11 cellular contexts compared by ENCODE assay signal in genomic region chr15:77025471-77025901, GRCh38. TPM values are rescaled to one million over a fixed set of nuclear protein-coding genes. Genes with fewer than 3 reads are reported as not detected.
DNase-seq lines count a peak whose midpoint lies in the region; ATAC-seq, FAIRE-seq and TF ChIP-seq lines count a peak whose summit lies in the region.
"Had no signal": no experiment of that assay in that cellular context is flagged by ENCODE, and none has a peak within 500 bp of the region (broad histone marks: within the 10 kb centered on the region; RNA-seq: fewer than 3 reads in every experiment).

No MANE protein-coding gene starts in this region.

- H3K36me3 ChIP-seq in effector memory CD4-positive, alpha-beta T cell (ENCODE audit: control insufficient read depth, insufficient read depth, low read length): peaks cover 55% of the 10 kb centered on the region
- H3K36me3 ChIP-seq in sigmoid colon: no peaks in the 10 kb centered on the region
- H3K36me3 ChIP-seq in gastroesophageal sphincter: no peaks in the 10 kb centered on the region

- no peaks in the 10 kb centered on the region for H3K27me3 ChIP-seq in effector memory CD4-positive, alpha-beta T cell (replicated peaks; ENCODE audit: control insufficient read depth, insufficient read depth, low read length, poor library complexity, severe bottlenecking)
- peaks cover 0 to 6% (median 4%) of the 10 kb centered on the region in 3 donors for H3K27me3 ChIP-seq in sigmoid colon
- H3K27me3 ChIP-seq in gastroesophageal sphincter: peaks cover 14% of the 10 kb centered on the region
- H3K27me3 ChIP-seq: testis had no signal

- no peak for TF ChIP-seq CTCF in activated CD8-positive, alpha-beta T cell treated with anti-CD3 and anti-CD28 coated beads for 36 hours (IDR thresholded peaks at IDR 0.05)
- no peak for TF ChIP-seq CTCF in sigmoid colon (IDR thresholded peaks at IDR 0.05)
- no peak for TF ChIP-seq CTCF in gastroesophageal sphincter (IDR thresholded peaks at IDR 0.05)

- TF ChIP-seq POLR2A in sigmoid colon (IDR thresholded peaks at IDR 0.05): no peak
- TF ChIP-seq POLR2A in gastroesophageal sphincter (IDR thresholded peaks at IDR 0.05): no peak

- H3K36me3 Mint-ChIP-seq in activated CD4-positive, alpha-beta T cell treated with anti-CD3 and anti-CD28 coated beads, Interleukin-2, amount 10 ng/mL, durations not matched to agents 24 days and 14 days (ENCODE audit: low read depth): peaks cover 64% of the 10 kb centered on the region
- peaks cover 62% of the 10 kb centered on the region for H3K36me3 Mint-ChIP-seq in activated CD8-positive, alpha-beta T cell treated with anti-CD3 and anti-CD28 coated beads for 36 hours (ENCODE audit: low read depth)

- no peak for ATAC-seq in activated CD8-positive, alpha-beta T cell treated with anti-CD3 and anti-CD28 coated beads for 36 hours
- ATAC-seq in GM18873 (IDR thresholded peaks at IDR 0.05; ENCODE audit: low FRiP score, unreplicated experiment) (no peak), gastroesophageal sphincter (no peak)

- peak overlapping the region; percentile 38 for H3K27ac ChIP-seq in effector memory CD4-positive, alpha-beta T cell (ENCODE audit: insufficient read depth, low read length, poor library complexity, severe bottlenecking)
- H3K27ac ChIP-seq in sigmoid colon: no peak overlapping the region
- H3K27ac ChIP-seq in gastroesophageal sphincter: no peak overlapping the region
- H3K27ac ChIP-seq: testis had no signal

- TF ChIP-seq EP300 in sigmoid colon (IDR thresholded peaks at IDR 0.05): no peak
- TF ChIP-seq EP300 in gastroesophageal sphincter (IDR thresholded peaks at IDR 0.05): no peak

- no peak for DNase-seq in activated CD4-positive, alpha-beta T cell treated with anti-CD3 and anti-CD28 coated beads, Interleukin-2, amount 10 ng/mL, durations not matched to agents 24 days and 14 days
- no peak for DNase-seq in activated CD4-positive, alpha-beta T cell treated with anti-CD3 and anti-CD28 coated beads, Interleukin-2, amount 50 U/mL, for 4 hours
- peak; percentile 0 for DNase-seq in activated CD8-positive, alpha-beta T cell treated with anti-CD3 and anti-CD28 coated beads for 36 hours
- DNase-seq in effector memory CD4-positive, alpha-beta T cell: no peak
- DNase-seq in sigmoid colon: peak; percentile 50
- no peak for DNase-seq in GM19239 (ENCODE audit: insufficient read length, low spot score)
- DNase-seq: KG1, NCI-H1694, testis had no signal

- no peak overlapping the region for H3K4me3 Mint-ChIP-seq in activated CD4-positive, alpha-beta T cell treated with anti-CD3 and anti-CD28 coated beads, Interleukin-2, amount 10 ng/mL, durations not matched to agents 24 days and 14 days
- H3K4me3 Mint-ChIP-seq in activated CD8-positive, alpha-beta T cell treated with anti-CD3 and anti-CD28 coated beads for 36 hours: no peak overlapping the region

- POLR2A ChIA-PET in activated CD8-positive, alpha-beta T cell treated with anti-CD3 and anti-CD28 coated beads for 36 hours (lab: Charles Lee): interaction anchor here (7.0 kb wide), 1 partner anchor 30 kb away, joined by 62 read pairs; the partner anchor contains the start of gene PSTPIP1

- H3K27ac Mint-ChIP-seq in activated CD4-positive, alpha-beta T cell treated with anti-CD3 and anti-CD28 coated beads, Interleukin-2, amount 10 ng/mL, durations not matched to agents 24 days and 14 days: peak overlapping the region; percentile 39
- peak overlapping the region; percentile 70 for H3K27ac Mint-ChIP-seq in activated CD8-positive, alpha-beta T cell treated with anti-CD3 and anti-CD28 coated beads for 36 hours

- 94% methylated on average over 9 of the region's 9 CpGs for WGBS in sigmoid colon, 2 donors
- WGBS in gastroesophageal sphincter (ENCODE audit: low coverage in 1 of 2), 2 donors: 83% methylated on average over 1 of the region's 9 CpGs; no CpG with 5 or more reads in 1 of the 2 donors

- no peak for FAIRE-seq in GM19239 (lab: Jason Lieb, UNC)

- intact Hi-C loops in activated CD4-positive, alpha-beta T cell treated with anti-CD3 and anti-CD28 coated beads, Interleukin-2, amount 10 ng/mL, durations not matched to agents 24 days and 14 days (cut with micrococcal nuclease): no loop called here
- intact Hi-C loops in activated CD8-positive, alpha-beta T cell treated with anti-CD3 and anti-CD28 coated beads for 36 hours (cut with micrococcal nuclease): no loop called here
- intact Hi-C loops in sigmoid colon (cut with DNase I): no loop called here

- H3K27me3 Mint-ChIP-seq in activated CD4-positive, alpha-beta T cell treated with anti-CD3 and anti-CD28 coated beads, Interleukin-2, amount 10 ng/mL, durations not matched to agents 24 days and 14 days: no peaks in the 10 kb centered on the region
- no peaks in the 10 kb centered on the region for H3K27me3 Mint-ChIP-seq in activated CD8-positive, alpha-beta T cell treated with anti-CD3 and anti-CD28 coated beads for 36 hours

- no peaks in the 10 kb centered on the region for H3K9me3 ChIP-seq in effector memory CD4-positive, alpha-beta T cell (ENCODE audit: control insufficient read depth, low read length)
- no peaks in the 10 kb centered on the region for H3K9me3 ChIP-seq in sigmoid colon
- H3K9me3 ChIP-seq in gastroesophageal sphincter: no peaks in the 10 kb centered on the region
- H3K9me3 ChIP-seq: testis had no signal

- peaks cover 44% of the 10 kb centered on the region for H3K4me1 Mint-ChIP-seq in activated CD4-positive, alpha-beta T cell treated with anti-CD3 and anti-CD28 coated beads, Interleukin-2, amount 10 ng/mL, durations not matched to agents 24 days and 14 days
- peaks cover 54% of the 10 kb centered on the region for H3K4me1 Mint-ChIP-seq in activated CD8-positive, alpha-beta T cell treated with anti-CD3 and anti-CD28 coated beads for 36 hours (ENCODE audit: low read depth)

- peaks cover 29% of the 10 kb centered on the region for H3K4me1 ChIP-seq in effector memory CD4-positive, alpha-beta T cell (ENCODE audit: control insufficient read depth, insufficient read depth, low read length, poor library complexity, severe bottlenecking)
- H3K4me1 ChIP-seq in sigmoid colon (peaks cover 0 to 13% (median 11%) of the 10 kb centered on the region in 4 donors), gastroesophageal sphincter (peaks cover 0 to 19% (median 3%) of the 10 kb centered on the region in 3 donors)

- CTCF ChIA-PET in activated CD8-positive, alpha-beta T cell treated with anti-CD3 and anti-CD28 coated beads for 36 hours (lab: Charles Lee): interaction anchor here (2.3 to 7.2 kb wide), 6 partner anchors 9 to 52 kb away, joined by 8 to 105 read pairs (median 19); partner anchors contain the start of gene PSTPIP1

- no peak overlapping the region for H3K4me3 ChIP-seq in effector memory CD4-positive, alpha-beta T cell (ENCODE audit: insufficient read depth, low read depth, low read length, poor library complexity, severe bottlenecking)
- H3K4me3 ChIP-seq in sigmoid colon (no peak overlapping the region), gastroesophageal sphincter (no peak overlapping the region)
- H3K4me3 ChIP-seq: testis had no signal

- H3K9me3 Mint-ChIP-seq in activated CD4-positive, alpha-beta T cell treated with anti-CD3 and anti-CD28 coated beads, Interleukin-2, amount 10 ng/mL, durations not matched to agents 24 days and 14 days: no peaks in the 10 kb centered on the region
- H3K9me3 Mint-ChIP-seq in activated CD8-positive, alpha-beta T cell treated with anti-CD3 and anti-CD28 coated beads for 36 hours: no peaks in the 10 kb centered on the region

RNA-seq across cellular contexts. Expression of gene PSTPIP1, which starts 30.6 kb away (rescaled TPM):
- total RNA-seq in activated CD4-positive, alpha-beta T cell treated with anti-CD3 and anti-CD28 coated beads, Interleukin-2, amount 10 ng/mL, durations not matched to agents 24 days and 14 days: 182 and 186 TPM in 2 replicates
- 100 to 1,000 TPM; 113 to 121 TPM for total RNA-seq in activated CD8-positive, alpha-beta T cell treated with anti-CD3 and anti-CD28 coated beads for 36 hours
- total RNA-seq in sigmoid colon (10 to 100 TPM in 1 of 4 donors, 1 to 10 TPM in 3; 4.6 to 14.3 (median 7.7) TPM), gastroesophageal sphincter (10 to 100 TPM in 2 of 4 donors, 1 to 10 TPM in 2; 7.1 to 18.2 (median 9.0) TPM)
- polyA plus RNA-seq in sigmoid colon: 10 to 100 TPM in 1 of 3 donors, 1 to 10 TPM in 2; 2.1 to 10.4 (median 6.6) TPM

RNA-seq across cellular contexts. Expression of gene TSPAN3, which starts 45.4 kb away (rescaled TPM):
- total RNA-seq in activated CD4-positive, alpha-beta T cell treated with anti-CD3 and anti-CD28 coated beads, Interleukin-2, amount 10 ng/mL, durations not matched to agents 24 days and 14 days: 41.4 and 43.0 TPM in 2 replicates
- total RNA-seq in activated CD8-positive, alpha-beta T cell treated with anti-CD3 and anti-CD28 coated beads for 36 hours: 10 to 100 TPM; 25.6 to 27.0 TPM
- total RNA-seq in sigmoid colon (100 to 1,000 TPM; 129 to 220 (median 157) TPM), gastroesophageal sphincter (100 to 1,000 TPM; 163 to 205 (median 171) TPM)
- 100 to 1,000 TPM; 147 to 402 (median 255) TPM for polyA plus RNA-seq in sigmoid colon

Comparison
In these comparisons a context has a peak if more than half of its experiments do, and no peak if none do; other contexts are left out.
1. DNase-seq: peak in activated CD8-positive, alpha-beta T cell treated with anti-CD3 and anti-CD28 coated beads for 36 hours (single experiment) and sigmoid colon (single experiment); none in activated CD4-positive, alpha-beta T cell treated with anti-CD3 and anti-CD28 coated beads, Interleukin-2, amount 10 ng/mL, durations not matched to agents 24 days and 14 days (single experiment), activated CD4-positive, alpha-beta T cell treated with anti-CD3 and anti-CD28 coated beads, Interleukin-2, amount 50 U/mL, for 4 hours (0 of 2), effector memory CD4-positive, alpha-beta T cell (0 of 3) and GM19239 (single experiment).